Comparison of ENCODE assay signal across 30 cellular contexts in genomic region chr1:240241278-240241677, GRCh38.
"Had no signal": no experiment of that assay in that cellular context is flagged by ENCODE, and none has a peak within 500 bp of the region (broad histone marks: within the 10 kb centered on the region; RNA-seq: fewer than 3 reads in every experiment).

No MANE protein-coding gene starts in this region.

- DNase-seq: heart right ventricle; hippocampal formation; immature natural killer cell; kidney; left ventricle myocardium inferior; naive B cell; natural killer cell; nephron progenitor cell; occipital lobe; ovary; stimulated activated CD4-positive, alpha-beta T cell treated with anti-CD3 and anti-CD28 coated beads, Interleukin-12 subunit alpha, Interleukin-12 subunit beta, amount 100 ng/mL, for 4 hours; stimulated activated CD4-positive, alpha-beta T cell treated with anti-CD3 and anti-CD28 coated beads, Interleukin-15, amount 100 ng/mL, for 24 hours; stimulated activated CD4-positive, alpha-beta T cell treated with anti-CD3 and anti-CD28 coated beads, Interleukin-2, amount 100 ng/mL, for 24 hours; stimulated activated CD4-positive, alpha-beta T cell treated with anti-CD3 and anti-CD28 coated beads, Interleukin-4, amount 100 ng/mL, for 1 hour; stimulated activated naive B cell treated with anti-CD40 and anti-IgM and Interleukin-4, amounts not matched to agents 10 μg/mL and 1 μg/mL and 100 μg/mL, for 72 hours; stimulated activated naive CD8-positive, alpha-beta T cell treated with anti-CD3 and anti-CD28 coated beads, Interleukin-15, Interleukin-2, amounts not matched to agents 100 U/mL and 50 U/mL, for 24 hours; stomach; testis; thyroid gland; transverse colon had no signal

- H2AFZ ChIP-seq: neural progenitor cell had no signal

- H3K36me3 Mint-ChIP-seq: immature natural killer cell; memory B cell; naive B cell; natural killer cell; stimulated activated naive B cell treated with anti-CD40 and anti-IgM and Interleukin-4, amounts not matched to agents 10 μg/mL and 1 μg/mL and 100 μg/mL, for 72 hours had no signal

- ATAC-seq: heart right ventricle; natural killer cell; sciatic nerve; stimulated activated naive B cell treated with anti-CD40 and anti-IgM and Interleukin-4, amounts not matched to agents 10 μg/mL and 1 μg/mL and 100 μg/mL, for 72 hours; stimulated activated naive CD8-positive, alpha-beta T cell treated with anti-CD3 and anti-CD28 coated beads, Interleukin-15, Interleukin-2, amounts not matched to agents 100 U/mL and 50 U/mL, for 24 hours had no signal

- FAIRE-seq: islet of Langerhans, kidney had no signal

- H3K27me3 Mint-ChIP-seq: memory B cell; naive B cell; progenitor cell of endocrine pancreas; stimulated activated naive B cell treated with anti-CD40 and anti-IgM and Interleukin-4, amounts not matched to agents 10 μg/mL and 1 μg/mL and 100 μg/mL, for 72 hours had no signal

- H3K4me3 ChIP-seq: heart right ventricle, left ventricle myocardium inferior, neural progenitor cell, ovary, right atrium auricular region, skin epidermis, stomach, testis, thyroid gland, transverse colon, upper lobe of left lung, vagina had no signal

- H3K4me1 ChIP-seq: heart right ventricle, left ventricle myocardium inferior, neural progenitor cell, right atrium auricular region, testis, thyroid gland, upper lobe of left lung, vagina had no signal

- H3K27ac Mint-ChIP-seq: immature natural killer cell; memory B cell; naive B cell; natural killer cell; nephron progenitor cell; neural progenitor cell; progenitor cell of endocrine pancreas; stimulated activated naive B cell treated with anti-CD40 and anti-IgM and Interleukin-4, amounts not matched to agents 10 μg/mL and 1 μg/mL and 100 μg/mL, for 72 hours had no signal

- H3K4me1 Mint-ChIP-seq: immature natural killer cell; memory B cell; naive B cell; natural killer cell; neural progenitor cell; stimulated activated naive B cell treated with anti-CD40 and anti-IgM and Interleukin-4, amounts not matched to agents 10 μg/mL and 1 μg/mL and 100 μg/mL, for 72 hours had no signal

- H3K4me3 Mint-ChIP-seq: immature natural killer cell; memory B cell; naive B cell; natural killer cell; nephron progenitor cell; neural progenitor cell; stimulated activated naive B cell treated with anti-CD40 and anti-IgM and Interleukin-4, amounts not matched to agents 10 μg/mL and 1 μg/mL and 100 μg/mL, for 72 hours had no signal

- H3K9ac ChIP-seq: neural progenitor cell had no signal

- H3K27ac ChIP-seq: heart right ventricle, left ventricle myocardium inferior, neural progenitor cell, neutrophil, ovary, right atrium auricular region, skin epidermis, stomach, testis, thyroid gland, transverse colon, upper lobe of left lung, vagina had no signal

- H3K9me3 Mint-ChIP-seq: nephron progenitor cell, neural progenitor cell had no signal

- H3K27me3 ChIP-seq: heart right ventricle, neural progenitor cell, neutrophil, ovary, right atrium auricular region, stomach, testis, thyroid gland, transverse colon, upper lobe of left lung, vagina had no signal

- H3K36me3 ChIP-seq: heart right ventricle, left ventricle myocardium inferior, neural progenitor cell, neutrophil, ovary, right atrium auricular region, stomach, thyroid gland, transverse colon, upper lobe of left lung, vagina had no signal

- H3K4me2 ChIP-seq: neural progenitor cell had no signal

- H3K9me3 ChIP-seq: neutrophil, ovary, right atrium auricular region, stomach, testis, thyroid gland, transverse colon, upper lobe of left lung, vagina had no signal
